ENCODE assay signal across 9 cellular contexts in genomic region chr14:31926123-31926522, GRCh38.
A peak's percentile ranks its signal among the peaks of the same experiment; 100 is the strongest.
DNase-seq lines count a peak whose midpoint lies in the region; ATAC-seq and TF ChIP-seq lines count a peak whose summit lies in the region.
"Had no signal": no experiment of that assay in that cellular context is flagged by ENCODE, and none has a peak within 500 bp of the region (broad histone marks: within the 10 kb centered on the region; RNA-seq: fewer than 3 reads in every experiment).

No MANE protein-coding gene starts in this region.

- H3K4me1 Mint-ChIP-seq in WTC11 = peaks cover 8% of the 10 kb centered on the region

- H3K36me3 ChIP-seq in right atrium auricular region (no peaks in the 10 kb centered on the region), testis (ENCODE audit: low read depth, missing control alignments) (no peaks in the 10 kb centered on the region)
- H3K36me3 ChIP-seq: BLaER1 had no signal

- H3K9me3 ChIP-seq in right atrium auricular region = no peaks in the 10 kb centered on the region
- H3K9me3 ChIP-seq in testis = no peaks in the 10 kb centered on the region
- H3K9me3 ChIP-seq: BLaER1 had no signal

- peak overlapping the region; percentile 29 to 80 for H3K27ac ChIP-seq in right atrium auricular region
- no peak overlapping the region for H3K27ac ChIP-seq in testis
- H3K27ac ChIP-seq: BLaER1 had no signal

- WGBS in testis, 2 donors = 70 to 78% methylated on average over 1 of the region's 1 CpG

- no peaks in the 10 kb centered on the region for H3K9me3 Mint-ChIP-seq in WTC11

- H3K27me3 ChIP-seq in right atrium auricular region (no peaks in the 10 kb centered on the region), testis (no peaks in the 10 kb centered on the region)
- H3K27me3 ChIP-seq: BLaER1 had no signal

- H3K4me1 ChIP-seq in right atrium auricular region (peaks cover 0 to 23% of the 10 kb centered on the region in 2 donors), testis (no peaks in the 10 kb centered on the region)
- H3K4me1 ChIP-seq: BLaER1 had no signal

- no peak overlapping the region for H3K4me3 Mint-ChIP-seq in WTC11

- no peak for TF ChIP-seq POLR2A in testis (IDR thresholded peaks at IDR 0.05)

- no peak overlapping the region for H3K4me3 ChIP-seq in right atrium auricular region
- no peak overlapping the region for H3K4me3 ChIP-seq in testis
- H3K4me3 ChIP-seq: BLaER1 had no signal

- TF ChIP-seq CTCF in WTC11 (IDR thresholded peaks at IDR 0.05) (peak; percentile 41), right atrium auricular region (IDR thresholded peaks at IDR 0.05) (peak; percentile 38 to 63), testis (IDR thresholded peaks at IDR 0.05) (peak; percentile 30 to 50 (median 36))

- POLR2A ChIA-PET in WTC11 (lab: Charles Lee) = no interaction called here

- no peaks in the 10 kb centered on the region for H3K27me3 Mint-ChIP-seq in WTC11 (ENCODE audit: low read depth)

- no peak overlapping the region for H3K27ac Mint-ChIP-seq in WTC11

- ATAC-seq in GM19324 (IDR thresholded peaks at IDR 0.05; ENCODE audit: low FRiP score, unreplicated experiment) (peak; percentile 50), WTC11 (peak; percentile 55; the same call in 1 of the 2 replicates), GM21737 (IDR thresholded peaks at IDR 0.05; ENCODE audit: unreplicated experiment) (no peak)

- CTCF ChIA-PET in WTC11 (lab: Charles Lee) = interaction anchor here (0.7 to 3.2 kb wide), 10 partner anchors 8 to 543 kb away, joined by 3 to 14 read pairs (median 4); no protein-coding TSS in a partner anchor

- intact Hi-C loops in testis (cut with DNase I; ENCODE audit: low total_unique reads) = no loop called here

- peak; percentile 39 for DNase-seq in DMS153 treated with DMSO at 0.1 percent for 48 hours (lab: John Stamatoyannopoulos, UW; ENCODE audit: unreplicated experiment)
- DNase-seq in DMS153 (lab: John Stamatoyannopoulos, UW) = no peak
- peak; percentile 48 for DNase-seq in NCI-H1105 (lab: John Stamatoyannopoulos, UW)
- no peak for DNase-seq in WTC11 (ENCODE audit: low spot score)
- no peak for DNase-seq in right atrium auricular region (ENCODE audit: low spot score)
- no peak for DNase-seq in testis

- H3K36me3 Mint-ChIP-seq in WTC11 = no peaks in the 10 kb centered on the region

TF ChIP-seq in WTC11, 78 proteins besides CTCF, POLR2A, EP300 and RAD21:
- no peak for TF ChIP-seq FOXK1 (CRISPR knock-in tag; IDR thresholded peaks at IDR 0.05)
- no peak for TF ChIP-seq ZNF219 (CRISPR knock-in tag; IDR thresholded peaks at IDR 0.05; ENCODE audit: borderline replicate concordance)
- no peak for TF ChIP-seq SMAD3 (CRISPR knock-in tag; IDR thresholded peaks at IDR 0.05; ENCODE audit: borderline replicate concordance)

Comparison
In these comparisons a context has a peak if more than half of its experiments do, and no peak if none do; other contexts are left out.
1. DNase-seq: peak in DMS153 treated with DMSO at 0.1 percent for 48 hours (single experiment) and NCI-H1105 (single experiment); none in DMS153 (single experiment), WTC11 (single experiment), right atrium auricular region (single experiment) and testis (single experiment).
2. H3K27ac ChIP-seq: peak in right atrium auricular region (2 of 2); none in testis (0 of 2).
3. Peak in every context shown above with its lines, with median percentiles within 50 percentile points of each other: CTCF ChIP-seq.